In the genomic region with DNA sequence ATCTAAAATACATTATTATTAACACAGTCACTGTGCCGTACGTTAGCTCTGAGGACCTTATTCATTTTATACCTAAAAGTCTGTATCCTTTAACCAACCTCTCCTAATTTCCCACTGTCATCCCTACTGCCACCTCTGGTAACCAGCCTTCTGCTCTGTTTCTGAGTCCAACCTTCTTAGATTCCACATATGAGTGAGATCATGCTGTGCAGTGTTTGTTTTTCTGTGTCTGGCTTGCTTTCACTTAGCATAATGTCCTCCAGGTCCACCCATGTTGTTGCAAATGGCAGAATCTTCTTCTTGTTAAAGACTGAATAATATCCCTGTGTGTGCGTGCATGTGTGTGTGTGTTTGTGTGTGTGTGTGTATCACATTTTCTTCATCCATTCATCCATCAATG, we compare ENCODE assay signal across 12 cellular contexts.
DNase-seq lines count a peak whose midpoint lies in the region; ATAC-seq and TF ChIP-seq lines count a peak whose summit lies in the region.
"Had no signal": no experiment of that assay in that cellular context is flagged by ENCODE, and none has a peak within 500 bp of the region (broad histone marks: within the 10 kb centered on the region; RNA-seq: fewer than 3 reads in every experiment).

No MANE protein-coding gene starts in this region.

- no peaks in the 10 kb centered on the region for H3K9me3 ChIP-seq in CD4-positive, alpha-beta T cell (ENCODE audit: control insufficient read depth, low read length)

- H3K9me3 Mint-ChIP-seq in CD4-positive, alpha-beta T cell = no peaks in the 10 kb centered on the region
- no peaks in the 10 kb centered on the region for H3K9me3 Mint-ChIP-seq in HFFc6
- H3K9me3 Mint-ChIP-seq in T-helper 2 cell treated with Interferon-gamma antibody and Interleukin-4, amounts not matched to agents 5 μg/mL and 100 μg/mL, for 36 hours = no peaks in the 10 kb centered on the region

- H3K27me3 ChIP-seq in CD4-positive, alpha-beta T cell (ENCODE audit: control insufficient read depth, insufficient read depth, low read length) = no peaks in the 10 kb centered on the region

- DNase-seq in DMS153 (lab: John Stamatoyannopoulos, UW) (peak; percentile 56), NCI-H1417 (lab: John Stamatoyannopoulos, UW) (peak; percentile 38 to 79 (median 47)), SHP77 (lab: John Stamatoyannopoulos, UW) (peak; percentile 11 to 46), iris pigment epithelial cell (ENCODE audit: low read depth) (peak; percentile 34), GM13976 (ENCODE audit: low spot score) (no peak), HFFc6 (no peak)
- DNase-seq in CD4-positive, alpha-beta T cell = no peak
- no peak for DNase-seq in T-helper 2 cell treated with Interferon-gamma antibody and Interleukin-4, amounts not matched to agents 5 μg/mL and 100 μg/mL, for 36 hours (ENCODE audit: low spot score)
- DNase-seq: amniotic stem cell; left cardiac atrium; stimulated activated naive B cell treated with anti-CD40 and anti-IgM and Interleukin-4, amounts not matched to agents 10 μg/mL and 1 μg/mL and 100 μg/mL, for 72 hours had no signal

- CTCF ChIA-PET in CD4-positive, alpha-beta T cell (lab: Charles Lee) = no interaction called here

- no peaks in the 10 kb centered on the region for H3K4me1 Mint-ChIP-seq in CD4-positive, alpha-beta T cell (ENCODE audit: low read depth)
- H3K4me1 Mint-ChIP-seq in HFFc6 (ENCODE audit: low read depth) = no peaks in the 10 kb centered on the region; the same call in 1 of the 2 replicates
- H3K4me1 Mint-ChIP-seq in T-helper 2 cell treated with Interferon-gamma antibody and Interleukin-4, amounts not matched to agents 5 μg/mL and 100 μg/mL, for 36 hours (ENCODE audit: low read depth) = peaks cover 13% of the 10 kb centered on the region

- intact Hi-C loops in CD4-positive, alpha-beta T cell (cut with DNase I, micrococcal nuclease) = no loop called here

- ATAC-seq in CD4-positive, alpha-beta T cell (ENCODE audit: poor library complexity) = no peak
- ATAC-seq: left cardiac atrium; stimulated activated naive B cell treated with anti-CD40 and anti-IgM and Interleukin-4, amounts not matched to agents 10 μg/mL and 1 μg/mL and 100 μg/mL, for 72 hours had no signal

- H3K27ac ChIP-seq in CD4-positive, alpha-beta T cell (ENCODE audit: low read depth, low read length) = no peak overlapping the region

- H3K27ac Mint-ChIP-seq in CD4-positive, alpha-beta T cell = no peak overlapping the region
- H3K27ac Mint-ChIP-seq in HFFc6 = no peak overlapping the region
- no peak overlapping the region for H3K27ac Mint-ChIP-seq in T-helper 2 cell treated with Interferon-gamma antibody and Interleukin-4, amounts not matched to agents 5 μg/mL and 100 μg/mL, for 36 hours
- H3K27ac Mint-ChIP-seq: stimulated activated naive B cell treated with anti-CD40 and anti-IgM and Interleukin-4, amounts not matched to agents 10 μg/mL and 1 μg/mL and 100 μg/mL, for 72 hours had no signal

- H3K36me3 Mint-ChIP-seq in CD4-positive, alpha-beta T cell (ENCODE audit: low read depth) = no peaks in the 10 kb centered on the region
- 0 out of 2 replicates have a peak, but pooled peaks cover 5% of the 10 kb centered on the region for H3K36me3 Mint-ChIP-seq in HFFc6 (ENCODE audit: low read depth)
- peaks cover 2% of the 10 kb centered on the region for H3K36me3 Mint-ChIP-seq in T-helper 2 cell treated with Interferon-gamma antibody and Interleukin-4, amounts not matched to agents 5 μg/mL and 100 μg/mL, for 36 hours (ENCODE audit: low read depth)
- H3K36me3 Mint-ChIP-seq: IgD-negative memory B cell; stimulated activated naive B cell treated with anti-CD40 and anti-IgM and Interleukin-4, amounts not matched to agents 10 μg/mL and 1 μg/mL and 100 μg/mL, for 72 hours had no signal

- in situ Hi-C loops in GM13976 (cut with MboI; ENCODE audit: low sequenced_read_pairs, unreplicated experiment) = no loop called here

- no peaks in the 10 kb centered on the region for H3K27me3 Mint-ChIP-seq in CD4-positive, alpha-beta T cell
- H3K27me3 Mint-ChIP-seq in HFFc6 (ENCODE audit: insufficient read depth) = peaks cover 3% of the 10 kb centered on the region
- H3K27me3 Mint-ChIP-seq in T-helper 2 cell treated with Interferon-gamma antibody and Interleukin-4, amounts not matched to agents 5 μg/mL and 100 μg/mL, for 36 hours (ENCODE audit: low read depth) = peaks cover 23% of the 10 kb centered on the region

- no peak overlapping the region for H3K4me3 Mint-ChIP-seq in CD4-positive, alpha-beta T cell
- no peak overlapping the region for H3K4me3 Mint-ChIP-seq in HFFc6
- H3K4me3 Mint-ChIP-seq in T-helper 2 cell treated with Interferon-gamma antibody and Interleukin-4, amounts not matched to agents 5 μg/mL and 100 μg/mL, for 36 hours = no peak overlapping the region
- H3K4me3 Mint-ChIP-seq: IgD-negative memory B cell; stimulated activated naive B cell treated with anti-CD40 and anti-IgM and Interleukin-4, amounts not matched to agents 10 μg/mL and 1 μg/mL and 100 μg/mL, for 72 hours had no signal

- POLR2A ChIA-PET in CD4-positive, alpha-beta T cell (lab: Charles Lee) = no interaction called here

- no peak for TF ChIP-seq CTCF in GM13976 (IDR thresholded peaks at IDR 0.05; ENCODE audit: borderline replicate concordance, control extremely low read depth, extremely low read depth, insufficient read depth, missing control alignments)
- TF ChIP-seq CTCF in CD4-positive, alpha-beta T cell (IDR thresholded peaks at IDR 0.05) = no peak
- no peak for TF ChIP-seq CTCF in HFFc6 (IDR thresholded peaks at IDR 0.05)

Comparison
In these comparisons a context has a peak if more than half of its experiments do, and no peak if none do; other contexts are left out.
1. DNase-seq: peak in DMS153 (single experiment), NCI-H1417 (3 of 3), SHP77 (2 of 2) and iris pigment epithelial cell (single experiment); none in GM13976 (single experiment), CD4-positive, alpha-beta T cell (0 of 10), HFFc6 (single experiment) and T-helper 2 cell treated with Interferon-gamma antibody and Interleukin-4, amounts not matched to agents 5 μg/mL and 100 μg/mL, for 36 hours (single experiment).